ENCODE assay signal across 24 cellular contexts in the genomic region with DNA sequence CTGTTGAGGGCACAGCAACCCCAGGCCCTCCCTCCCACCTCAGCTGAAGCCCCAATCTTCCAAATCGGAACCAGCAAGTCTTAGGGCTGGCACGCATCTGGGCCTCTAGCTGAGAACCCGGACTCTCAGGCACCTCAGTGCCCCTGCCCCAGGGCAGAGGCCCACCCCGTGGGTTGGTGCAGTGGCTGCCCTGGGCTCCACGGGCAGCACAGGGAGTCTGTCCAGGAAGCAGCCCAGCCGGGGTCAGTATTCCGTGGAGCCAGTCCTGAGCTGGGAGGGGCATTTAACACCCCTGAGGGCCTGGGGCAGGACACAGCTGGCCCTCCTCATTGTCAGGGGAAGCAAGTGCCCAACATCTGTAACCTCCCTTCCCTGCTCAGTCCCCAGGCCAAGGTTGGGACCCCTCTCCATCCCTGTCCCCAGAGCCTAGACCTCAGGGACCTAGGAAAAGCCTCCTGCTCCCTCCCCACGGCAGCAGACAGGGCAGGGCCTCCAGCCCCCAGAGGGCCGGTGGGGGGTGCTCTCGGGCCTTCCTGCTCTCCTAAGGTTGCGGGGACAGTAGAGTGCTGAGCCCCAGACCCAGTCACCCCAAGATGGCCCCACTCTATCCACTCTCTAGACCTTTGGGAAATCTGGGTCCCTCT. TPM values are rescaled to one million over a fixed set of nuclear protein-coding genes. Genes with fewer than 3 reads are reported as not detected.
DNase-seq lines count a peak whose midpoint lies in the region; ATAC-seq, FAIRE-seq and TF ChIP-seq lines count a peak whose summit lies in the region.
"Had no signal": no experiment of that assay in that cellular context is flagged by ENCODE, and none has a peak within 500 bp of the region (broad histone marks: within the 10 kb centered on the region; RNA-seq: fewer than 3 reads in every experiment).

No MANE protein-coding gene starts in this region.

- H2BK15ac ChIP-seq in IMR-90 (ENCODE audit: low read depth, low read length), result peak overlapping the region; percentile 73; the same call in 2 of the 3 replicates

- peaks cover 32% of the 10 kb centered on the region for H3K9me1 ChIP-seq in IMR-90 (ENCODE audit: insufficient read depth, low read length)

- H3K4me2 ChIP-seq in A549 (peak overlapping the region; percentile 39; the same call in 1 of the 3 replicates), IMR-90 (ENCODE audit: low read depth, low read length) (no peak overlapping the region), parathyroid adenoma (ENCODE audit: low read length) (no peak overlapping the region)

- dilution Hi-C loops in IMR-90 (cut with HindIII; ENCODE audit: low sequenced_read_pairs, unreplicated experiment), result no loop called here

- 0 out of 2 replicates have a peak overlapping the region, but pooled peaks have one; percentile 20 for H4K5ac ChIP-seq in IMR-90 (ENCODE audit: low read depth, low read length)

- peak overlapping the region in 1 of 2 experiments; percentile 88; a peak in 3 of 4 replicates for H4K8ac ChIP-seq in IMR-90 (ENCODE audit: low read depth in 2 of 2, low read length in 2 of 2)

- peak overlapping the region; percentile 86 for H2AK5ac ChIP-seq in IMR-90 (ENCODE audit: low read depth, low read length)

- H3K79me1 ChIP-seq in IMR-90 (ENCODE audit: low read depth in 1 of 2, low read length in 2 of 2), result peaks cover 0 to 7% of the 10 kb centered on the region in 2 experiments; a peak in 1 of 4 replicates

- H2BK20ac ChIP-seq in IMR-90 (ENCODE audit: low read depth, low read length), result peak overlapping the region; percentile 91; the same call in 1 of the 2 replicates

- no peak for DNase-seq in A549 (ENCODE audit: low read depth in 1 of 2, low spot score in 1 of 2)
- DNase-seq in IMR-90, result no peak
- no peak for DNase-seq in left ventricle myocardium inferior
- DNase-seq in AG08395 (ENCODE audit: low spot score), result no peak
- DNase-seq in coronary artery (ENCODE audit: low spot score), result no peak
- no peak for DNase-seq in NCI-H446 (lab: John Stamatoyannopoulos, UW)
- DNase-seq: activated naive CD4-positive, alpha-beta T cell treated with Interleukin-2 at 50 U/mL for 16 hours; activated T-cell treated with anti-CD3 and anti-CD28 coated beads, Interleukin-2, amount 50 U/mL, for 4 hours; KBM-7; MM.1S; NCI-H1436; occipital lobe; stimulated activated CD4-positive, alpha-beta T cell treated with anti-CD3 and anti-CD28 coated beads, Interleukin-12 subunit alpha, Interleukin-12 subunit beta, amount 100 ng/mL, for 4 hours; stimulated activated CD4-positive, alpha-beta T cell treated with anti-CD3 and anti-CD28 coated beads, Interleukin-4, amount 100 ng/mL, for 4 hours; SW 1271; transverse colon had no signal

- CTCF ChIA-PET in A549 (lab: Yijun Ruan, JAX), result interaction anchor here (0.9 to 3.4 kb wide), 5 partner anchors 9 to 42 kb away, joined by 3 to 24 read pairs (median 3); no protein-coding TSS in a partner anchor
- CTCF ChIA-PET in IMR-90 (lab: Yijun Ruan, JAX), result no interaction called here

- H3K79me2 ChIP-seq in parathyroid adenoma, result no peaks in the 10 kb centered on the region

- FAIRE-seq in A549 (lab: Jason Lieb, UNC), result no peak
- FAIRE-seq: bronchial epithelial cell, H54, islet of Langerhans had no signal

- peak overlapping the region; percentile 50 for H4K91ac ChIP-seq in IMR-90 (ENCODE audit: insufficient read depth, low read depth, low read length)

- no TSS peak for BruUV-seq in IMR-90 (replicated peaks; lab: Mats Ljungman, UMichigan)

- TF ChIP-seq CTCF in A549 (IDR thresholded peaks at IDR 0.05) (no peak), IMR-90 (conservative IDR thresholded peaks at IDR 0.05; ENCODE audit: low read depth, low read length) (no peak), left ventricle myocardium inferior (IDR thresholded peaks at IDR 0.05; ENCODE audit: borderline replicate concordance) (no peak), parathyroid adenoma (IDR thresholded peaks at IDR 0.05) (no peak), coronary artery (IDR thresholded peaks at IDR 0.05) (no peak)

- TF ChIP-seq RAD21 in A549 (conservative IDR thresholded peaks at IDR 0.05 in 1 of 2, IDR thresholded peaks at IDR 0.05 in 1 of 2), result no peak
- TF ChIP-seq RAD21 in IMR-90 (IDR thresholded peaks at IDR 0.05; ENCODE audit: low read length), result no peak

- no peaks in the 10 kb centered on the region for H3K9me3 ChIP-seq in A549
- H3K9me3 ChIP-seq in IMR-90 (ENCODE audit: control insufficient read depth, insufficient read depth, low read length), result no peaks in the 10 kb centered on the region
- H3K9me3 ChIP-seq in left ventricle myocardium inferior (replicated peaks), result no peaks in the 10 kb centered on the region
- H3K9me3 ChIP-seq in parathyroid adenoma (ENCODE audit: control insufficient read depth, low read length), result no peaks in the 10 kb centered on the region
- H3K9me3 ChIP-seq: transverse colon had no signal

- H3K27ac ChIP-seq in A549 (peak overlapping the region in 1 of 2 experiments; percentile 61; a peak in 2 of 6 replicates), IMR-90 (ENCODE audit: insufficient read depth, low read length) (no peak overlapping the region; the same call in 1 of the 2 replicates), left ventricle myocardium inferior (replicated peaks) (peak overlapping the region; percentile 83), parathyroid adenoma (peak overlapping the region; percentile 99), coronary artery (peak overlapping the region in 1 of 2 donors; percentile 37)
- H3K27ac ChIP-seq: RWPE1 had no signal

- peak overlapping the region; percentile 81 for H2AK9ac ChIP-seq in IMR-90 (replicated peaks; ENCODE audit: low read depth, low read length, poor library complexity)

- POLR2A ChIA-PET in A549 (lab: Yijun Ruan, JAX), result interaction anchor here (0.6 kb wide), 1 partner anchor 475 kb away, joined by 3 read pairs; no protein-coding TSS in a partner anchor
- POLR2A ChIA-PET in IMR-90 (lab: Charles Lee; ENCODE audit: unreplicated experiment), result no interaction called here

- intact Hi-C loops in IMR-90 (cut with micrococcal nuclease), result no loop called here
- intact Hi-C loops in left ventricle myocardium inferior (cut with micrococcal nuclease), result no loop called here

- H3K23ac ChIP-seq in IMR-90 (ENCODE audit: low read depth, low read length), result peak overlapping the region; percentile 54; the same call in 1 of the 2 replicates

- 71% methylated on average over 6 of the region's 11 CpGs for whole genome bisulfite sequencing in A549 (ENCODE audit: missing lambda C conversion rate)
- 29% methylated on average over 2 of the region's 11 CpGs; no CpG with 5 or more reads in 1 of the 2 experiments for WGBS in IMR-90 (ENCODE audit: extremely low coverage in 2 of 2, insufficient read length in 1 of 2), 2 experiments

- H4K20me1 ChIP-seq in IMR-90 (ENCODE audit: insufficient read depth, low read length), result no peaks in the 10 kb centered on the region

- no peak overlapping the region for H3K4me3 ChIP-seq in A549
- H3K4me3 ChIP-seq in IMR-90 (ENCODE audit: insufficient read depth, low read depth, low read length), result no peak overlapping the region
- H3K4me3 ChIP-seq in left ventricle myocardium inferior, result no peak overlapping the region
- H3K4me3 ChIP-seq in parathyroid adenoma (ENCODE audit: low read depth, low read length), result no peak overlapping the region
- H3K4me3 ChIP-seq in coronary artery, result no peak overlapping the region
- H3K4me3 ChIP-seq: lung, transverse colon had no signal

- peak overlapping the region; percentile 91 for H3K14ac ChIP-seq in IMR-90 (replicated peaks; ENCODE audit: low read depth, low read length)

- H3K56ac ChIP-seq in IMR-90 (ENCODE audit: extremely low read depth, insufficient read depth, low read length), result no peak overlapping the region

- in situ Hi-C loops in IMR-90 (cut with MboI; ENCODE audit: low sequenced_read_pairs), result no loop called here

- ATAC-seq in A549 (no peak), IMR-90 (ENCODE audit: low read depth) (no peak), esophagus mucosa (no peak)
- ATAC-seq: activated T-cell treated with anti-CD3 and anti-CD28 coated beads, Interleukin-2, amount 50 U/mL, for 4 hours had no signal

- H2AFZ ChIP-seq in IMR-90 (replicated peaks; ENCODE audit: low read length, poor library complexity) (peak overlapping the region; percentile 93), parathyroid adenoma (peak overlapping the region; percentile 36)

- H3K4me1 ChIP-seq in A549 (peaks cover 29% of the 10 kb centered on the region), IMR-90 (ENCODE audit: control insufficient read depth, insufficient read depth, low read length) (peaks cover 28% of the 10 kb centered on the region), left ventricle myocardium inferior (peaks cover 100% of the 10 kb centered on the region), parathyroid adenoma (peaks cover 79% of the 10 kb centered on the region)

- no peak for TF ChIP-seq POLR2A in A549 (IDR thresholded peaks at IDR 0.05; ENCODE audit: low read length)
- TF ChIP-seq POLR2A in IMR-90 (IDR thresholded peaks at IDR 0.05; ENCODE audit: low read depth, low read length), result no peak

- no peak for TF ChIP-seq EP300 in A549 (IDR thresholded peaks at IDR 0.05)

- peak overlapping the region; percentile 92 for H3K4ac ChIP-seq in IMR-90 (ENCODE audit: low read depth, low read length)

- H3K9ac ChIP-seq in IMR-90 (ENCODE audit: low read depth, low read length) (no peak overlapping the region), parathyroid adenoma (peak overlapping the region; percentile 23)

- H3K27me3 ChIP-seq in IMR-90 (ENCODE audit: control insufficient read depth, insufficient read depth, low read length), result no peaks in the 10 kb centered on the region; the same call in 1 of the 2 replicates
- H3K27me3 ChIP-seq in left ventricle myocardium inferior (ENCODE audit: low read depth), result no peaks in the 10 kb centered on the region
- no peaks in the 10 kb centered on the region for H3K27me3 ChIP-seq in parathyroid adenoma (ENCODE audit: control insufficient read depth, insufficient read depth, low read length)
- H3K27me3 ChIP-seq: transverse colon had no signal

- H3K36me3 ChIP-seq in IMR-90 (ENCODE audit: control insufficient read depth, insufficient read depth, low read length) (no peaks in the 10 kb centered on the region), left ventricle myocardium inferior (no peaks in the 10 kb centered on the region), parathyroid adenoma (ENCODE audit: control insufficient read depth, insufficient read depth, low read length) (no peaks in the 10 kb centered on the region)
- H3K36me3 ChIP-seq: transverse colon had no signal

- peak overlapping the region; percentile 42; the same call in 1 of the 2 replicates for H3K18ac ChIP-seq in IMR-90 (ENCODE audit: low read depth, low read length)

- peak overlapping the region; percentile 62 for H2BK5ac ChIP-seq in IMR-90 (ENCODE audit: low read depth, low read length, poor library complexity, severe bottlenecking)

- peak overlapping the region; percentile 92 for H2BK120ac ChIP-seq in IMR-90 (ENCODE audit: low read depth, low read length)

RNA-seq across cellular contexts. Expression of gene SLC6A12, which starts 36.5 kb away (rescaled TPM):
- polyA plus RNA-seq in A549 (2011; rRNA removed) (0.78 and 1.2 TPM in 2 replicates), A549 (2017; fragmentation: RNase III; extraction: RNeasy Plus Mini Kit Qiagen cat#74134 plus additional on column Dnase treatment) (0.88 to 4.4 TPM (median 3.9 TPM) in 3 replicates), IMR-90 (2012; rRNA removed) (not detected in 2 replicates)
- polyA plus RNA-seq in A549 (2012; cell fraction: cytosol; rRNA removed), result 0.08 and 0.29 TPM in 2 replicates
- 0.39 and 0.42 TPM in 2 replicates for polyA plus RNA-seq in A549 (2012; cell fraction: nucleus; rRNA removed)
- polyA minus RNA-seq in A549 (2011; rRNA and poly(A)+ RNA removed), result 2.3 and 3.7 TPM in 2 replicates
- total RNA-seq in IMR-90 (2012; rRNA removed) (not detected in 2 replicates), left ventricle myocardium inferior (1.2 TPM), esophagus mucosa (0.12 TPM)
- 0.01 TPM in 1 of 2 replicates, not detected in the other for polyA plus RNA-seq in IMR-90 (2012; cell fraction: cytosol; rRNA removed)
- polyA plus RNA-seq in IMR-90 (2012; cell fraction: nucleus; rRNA removed; ENCODE audit: low replicate concordance), result 0.10 TPM in 1 of 2 replicates, not detected in the other
- total RNA-seq: bronchial epithelial cell, fibroblast of villous mesenchyme had no signal
